25 cellular contexts compared by ENCODE assay signal in genomic region chr4:7282094-7282370, GRCh38.
DNase-seq lines count a peak whose midpoint lies in the region; TF ChIP-seq lines count a peak whose summit lies in the region.
"Had no signal": no experiment of that assay in that cellular context is flagged by ENCODE, and none has a peak within 500 bp of the region (broad histone marks: within the 10 kb centered on the region; RNA-seq: fewer than 3 reads in every experiment).

No MANE protein-coding gene starts in this region.

- TF ChIP-seq POLR2A in breast epithelium (IDR thresholded peaks at IDR 0.05): no peak

- H3K36me3 ChIP-seq in mammary epithelial cell (ENCODE audit: insufficient read depth, low read length) (no peaks in the 10 kb centered on the region), breast epithelium (no peaks in the 10 kb centered on the region)
- H3K36me3 ChIP-seq: HAP-1, neutrophil, sigmoid colon, tibial artery had no signal

- no peaks in the 10 kb centered on the region for H3K27me3 ChIP-seq in mammary epithelial cell (ENCODE audit: insufficient read depth, low read length)
- peaks cover 0 to 18% of the 10 kb centered on the region in 2 donors for H3K27me3 ChIP-seq in breast epithelium
- H3K27me3 ChIP-seq: sigmoid colon had no signal

- CTCF ChIA-PET in mammary epithelial cell (lab: Charles Lee; ENCODE audit: low non-redundant PET): no interaction called here

- H3K4me1 Mint-ChIP-seq in nephron progenitor cell: peaks cover 73% of the 10 kb centered on the region
- H3K4me1 Mint-ChIP-seq: activated CD4-positive, alpha-beta T cell treated with anti-CD3 and anti-CD28 coated beads for 36 hours; activated naive CD4-positive, alpha-beta T cell treated with anti-CD3 and anti-CD28 coated beads, Interleukin-2, amount 10 ng/mL, durations not matched to agents 7 days and 5 days; activated T-helper 17 cell treated with anti-CD3 and anti-CD28 coated beads, Interleukin-2, amount 50 U/mL, for 72 hours; CD8-positive, alpha-beta memory T cell; memory B cell had no signal

- in situ Hi-C loops in mammary epithelial cell (cut with MboI; ENCODE audit: low sequenced_read_pairs in 2 of 2): no loop called here

- H3K36me3 Mint-ChIP-seq in nephron progenitor cell (ENCODE audit: low read depth): no peaks in the 10 kb centered on the region
- H3K36me3 Mint-ChIP-seq: activated naive CD4-positive, alpha-beta T cell treated with anti-CD3 and anti-CD28 coated beads, Interleukin-2, amount 10 ng/mL, durations not matched to agents 7 days and 5 days; CD8-positive, alpha-beta memory T cell; memory B cell had no signal

- H4K20me1 ChIP-seq in mammary epithelial cell (ENCODE audit: insufficient read depth, low read length): no peaks in the 10 kb centered on the region

- H3K27ac ChIP-seq in mammary epithelial cell (ENCODE audit: insufficient read depth, low read depth, low read length) (no peak overlapping the region), breast epithelium (no peak overlapping the region), temporal lobe (ENCODE audit: low read depth, low read length) (peak overlapping the region; percentile 54)
- H3K27ac ChIP-seq: HL-60, neutrophil, sigmoid colon, tibial artery had no signal

- H3K27me3 Mint-ChIP-seq in nephron progenitor cell (ENCODE audit: low read depth, poor library complexity): peaks cover 8% of the 10 kb centered on the region

- no peak overlapping the region for H3K9ac ChIP-seq in mammary epithelial cell (ENCODE audit: insufficient read depth, low read length)

- H3K4me3 Mint-ChIP-seq in nephron progenitor cell: no peak overlapping the region
- H3K4me3 Mint-ChIP-seq: activated CD4-positive, alpha-beta T cell treated with anti-CD3 and anti-CD28 coated beads for 36 hours; activated CD8-positive, alpha-beta T cell treated with anti-CD3 and anti-CD28 coated beads, Interleukin-2, amount 10 ng/mL, durations not matched to agents 7 days and 5 days; activated naive CD4-positive, alpha-beta T cell treated with anti-CD3 and anti-CD28 coated beads, Interleukin-2, amount 10 ng/mL, durations not matched to agents 7 days and 5 days; activated T-helper 17 cell treated with anti-CD3 and anti-CD28 coated beads, Interleukin-2, amount 50 U/mL, for 72 hours; CD8-positive, alpha-beta memory T cell; memory B cell had no signal

- H3K4me2 ChIP-seq in mammary epithelial cell (ENCODE audit: insufficient read depth, low read depth, low read length): no peak overlapping the region

- dilution Hi-C loops in mammary epithelial cell (cut with HindIII; ENCODE audit: low sequenced_read_pairs): loop anchor here (10.0 kb wide), 1 partner anchor 453 kb away; no protein-coding TSS in a partner anchor

- intact Hi-C loops in mammary epithelial cell (cut with micrococcal nuclease): loop anchor here (5.0 kb wide), 1 partner anchor 85 kb away; no protein-coding TSS in a partner anchor
- intact Hi-C loops in breast epithelium (cut with DNase I; ENCODE audit: low total_unique reads): no loop called here

- BruUV-seq in mammary epithelial cell (replicated peaks; lab: Mats Ljungman, UMichigan): no TSS peak

- H3K79me2 ChIP-seq in mammary epithelial cell (ENCODE audit: insufficient read depth, low read length): no peaks in the 10 kb centered on the region

- no peaks in the 10 kb centered on the region for H3K9me3 Mint-ChIP-seq in nephron progenitor cell
- H3K9me3 Mint-ChIP-seq: activated naive CD4-positive, alpha-beta T cell treated with anti-CD3 and anti-CD28 coated beads, Interleukin-2, amount 10 ng/mL, durations not matched to agents 7 days and 5 days; activated T-helper 17 cell treated with anti-CD3 and anti-CD28 coated beads, Interleukin-2, amount 50 U/mL, for 72 hours; CD8-positive, alpha-beta memory T cell; memory B cell had no signal

- 10% methylated on average over 3 of the region's 5 CpGs for WGBS in mammary epithelial cell (ENCODE audit: low coverage, missing lambda C conversion rate)

- no peak for TF ChIP-seq CTCF in mammary epithelial cell (conservative IDR thresholded peaks at IDR 0.05 in 1 of 2, IDR thresholded peaks at IDR 0.05 in 1 of 2; ENCODE audit: extremely low read depth in 1 of 2, insufficient read depth in 1 of 2, low read depth in 1 of 2, low read length in 2 of 2)
- no peak for TF ChIP-seq CTCF in breast epithelium (IDR thresholded peaks at IDR 0.05)
- TF ChIP-seq CTCF in nephron progenitor cell (IDR thresholded peaks at IDR 0.05): no peak

- DNase-seq in mammary epithelial cell (peak; percentile 35), breast epithelium (ENCODE audit: low spot score in 2 of 2) (no peak), epidermal melanocyte (ENCODE audit: insufficient read length, low spot score) (peak; percentile 65), nephron progenitor cell (no peak), DMS114 treated with DMSO at 0.1 percent for 48 hours (lab: John Stamatoyannopoulos, UW; ENCODE audit: unreplicated experiment) (no peak), middle frontal gyrus (ENCODE audit: extremely low spot score, low spot score) (no peak)
- DNase-seq: activated CD4-positive, alpha-beta T cell treated with anti-CD3 and anti-CD28 coated beads for 36 hours; activated CD8-positive, alpha-beta T cell treated with anti-CD3 and anti-CD28 coated beads, Interleukin-2, amount 10 ng/mL, durations not matched to agents 7 days and 5 days; activated naive CD4-positive, alpha-beta T cell treated with anti-CD3 and anti-CD28 coated beads, Interleukin-2, amount 10 ng/mL, durations not matched to agents 7 days and 5 days; CD8-positive, alpha-beta memory T cell; DMS53; hypothalamus; NCI-H1417 treated with DMSO at 0.1 percent for 48 hours; NCI-H2081 treated with DMSO at 0.1 percent for 48 hours; NK-92 treated with Interleukin-12 subunit alpha and Interleukin-12 subunit beta, amount 100 ng/mL, for 24 hours; sigmoid colon; stimulated activated CD4-positive, alpha-beta T cell treated with anti-CD3 and anti-CD28 coated beads, Interleukin-4, amount 100 ng/mL, for 24 hours; tibial artery had no signal

- H3K27ac Mint-ChIP-seq in nephron progenitor cell: no peak overlapping the region
- H3K27ac Mint-ChIP-seq: activated CD4-positive, alpha-beta T cell treated with anti-CD3 and anti-CD28 coated beads for 36 hours; activated CD8-positive, alpha-beta T cell treated with anti-CD3 and anti-CD28 coated beads, Interleukin-2, amount 10 ng/mL, durations not matched to agents 7 days and 5 days; activated naive CD4-positive, alpha-beta T cell treated with anti-CD3 and anti-CD28 coated beads, Interleukin-2, amount 10 ng/mL, durations not matched to agents 7 days and 5 days; activated T-helper 17 cell treated with anti-CD3 and anti-CD28 coated beads, Interleukin-2, amount 50 U/mL, for 72 hours; memory B cell had no signal

- H2AFZ ChIP-seq in mammary epithelial cell (ENCODE audit: low read depth, low read length): no peak overlapping the region

- H3K4me3 ChIP-seq in mammary epithelial cell (replicated peaks in 1 of 3; ENCODE audit: insufficient read depth in 1 of 3, low read depth in 2 of 3, low read length in 3 of 3): no peak overlapping the region
- no peak overlapping the region for H3K4me3 ChIP-seq in breast epithelium
- H3K4me3 ChIP-seq: HAP-1, sigmoid colon, tibial artery had no signal

- H3K9me3 ChIP-seq in mammary epithelial cell (replicated peaks; ENCODE audit: insufficient read depth, low read length) (no peaks in the 10 kb centered on the region), breast epithelium (no peaks in the 10 kb centered on the region)
- H3K9me3 ChIP-seq: HAP-1, neutrophil, sigmoid colon, tibial artery had no signal

- H3K4me1 ChIP-seq in mammary epithelial cell (ENCODE audit: insufficient read depth, low read length) (peaks cover 26% of the 10 kb centered on the region), breast epithelium (no peaks in the 10 kb centered on the region)
- H3K4me1 ChIP-seq: HAP-1 had no signal

TF ChIP-seq in PFSK-1, 5 proteins besides CTCF, POLR2A, EP300 and RAD21:
- 0 out of 2 replicates have a peak, but pooled peaks have one; percentile 78 for TF ChIP-seq SIN3A (IDR thresholded peaks at IDR 0.05; ENCODE audit: borderline replicate concordance, insufficient read depth, low read length)
- TF ChIP-seq FOXP2 (optimal IDR thresholded peaks at IDR 0.05; ENCODE audit: borderline replicate concordance, extremely low read depth, extremely low read length, insufficient read depth): no peak

Comparison
In these comparisons a context has a peak if more than half of its experiments do, and no peak if none do; other contexts are left out.
1. DNase-seq: peak in mammary epithelial cell (single experiment) and epidermal melanocyte (single experiment); none in breast epithelium (0 of 2), nephron progenitor cell (single experiment), DMS114 treated with DMSO at 0.1 percent for 48 hours (single experiment) and middle frontal gyrus (single experiment).